ENCODE assay signal across 8 cellular contexts in genomic region chr12:6821271-6821673, GRCh38. TPM values are rescaled to one million over a fixed set of nuclear protein-coding genes. Genes with fewer than 3 reads are reported as not detected.
DNase-seq lines count a peak whose midpoint lies in the region; ATAC-seq and TF ChIP-seq lines count a peak whose summit lies in the region.

No MANE protein-coding gene starts in this region.

- no peaks in the 10 kb centered on the region; a peak in 1 of 22 replicates for H3K36me3 ChIP-seq in BLaER1 treated with 17β-estradiol and CSF1 and Interleukin-3, amounts not matched to agents 10 nM and 100 nM

- H4K20me1 ChIP-seq in BLaER1 treated with 17β-estradiol and CSF1 and Interleukin-3, amounts not matched to agents 10 nM and 100 nM, result peaks cover 0 to 49% (median 12%) of the 10 kb centered on the region in 11 experiments; a peak in 11 of 22 replicates

- H3K27me3 ChIP-seq in BLaER1 treated with 17β-estradiol and CSF1 and Interleukin-3, amounts not matched to agents 10 nM and 100 nM, result peaks cover 59 to 83% (median 78%) of the 10 kb centered on the region in 11 experiments
- peaks cover 15% of the 10 kb centered on the region for H3K27me3 ChIP-seq in HL-60 (ENCODE audit: insufficient read depth, poor library complexity, severe bottlenecking)

- ATAC-seq in left lobe of liver (peak; percentile 47), HG02798 (IDR thresholded peaks at IDR 0.05; ENCODE audit: poor library complexity, unreplicated experiment) (no peak)

- H3K27ac ChIP-seq in BLaER1 treated with 17β-estradiol and CSF1 and Interleukin-3, amounts not matched to agents 10 nM and 100 nM, result peak overlapping the region in 3 of 11 experiments; percentile 14 to 36 (median 17); a peak in 4 of 22 replicates
- H3K27ac ChIP-seq in HL-60 (replicated peaks), result no peak overlapping the region

- peak overlapping the region; percentile 40 to 92 (median 67); a peak in 20 of 22 replicates for H3K4me2 ChIP-seq in BLaER1 treated with 17β-estradiol and CSF1 and Interleukin-3, amounts not matched to agents 10 nM and 100 nM

- H3K9me3 ChIP-seq in BLaER1 treated with 17β-estradiol and CSF1 and Interleukin-3, amounts not matched to agents 10 nM and 100 nM (replicated peaks in 1 of 11), result no peaks in the 10 kb centered on the region

- peak overlapping the region in 3 of 11 experiments; percentile 30 to 45 (median 36); a peak in 5 of 22 replicates for H3K9ac ChIP-seq in BLaER1 treated with 17β-estradiol and CSF1 and Interleukin-3, amounts not matched to agents 10 nM and 100 nM

- DNase-seq in HL-60 (ENCODE audit: low read depth in 1 of 2, low spot score in 1 of 2), result peak; percentile 66 to 92
- peak; percentile 65 for DNase-seq in RPMI7951 (ENCODE audit: low read depth)
- DNase-seq in choroid plexus epithelial cell (ENCODE audit: low read depth), result peak; percentile 83
- DNase-seq in left lobe of liver (ENCODE audit: low spot score), result no peak
- DNase-seq in stimulated activated naive CD4-positive, alpha-beta T cell treated with Interleukin-2 at 50 U/mL for 16 hours (lab: John Stamatoyannopoulos, UW), result peak; percentile 4
- DNase-seq in GM13976 (ENCODE audit: low spot score), result no peak

- peaks cover 6 to 38% (median 21%) of the 10 kb centered on the region in 10 experiments; a peak in 17 of 20 replicates for H3K4me1 ChIP-seq in BLaER1 treated with 17β-estradiol and CSF1 and Interleukin-3, amounts not matched to agents 10 nM and 100 nM

- H3K4me3 ChIP-seq in BLaER1 treated with 17β-estradiol and CSF1 and Interleukin-3, amounts not matched to agents 10 nM and 100 nM, result peak overlapping the region in 4 of 10 experiments; percentile 7 to 61 (median 51); a peak in 8 of 20 replicates
- H3K4me3 ChIP-seq in HL-60 (replicated peaks; ENCODE audit: insufficient read depth, low read length) (peak overlapping the region; percentile 39), choroid plexus epithelial cell (ENCODE audit: low read depth, low read length) (peak overlapping the region; percentile 58)

- TF ChIP-seq CTCF in HL-60 (IDR thresholded peaks at IDR 0.05; ENCODE audit: insufficient read depth, low read length) (no peak), choroid plexus epithelial cell (conservative IDR thresholded peaks at IDR 0.05; ENCODE audit: low read depth, low read length) (no peak), GM13976 (IDR thresholded peaks at IDR 0.05; ENCODE audit: borderline replicate concordance, control extremely low read depth, extremely low read depth, insufficient read depth, missing control alignments) (no peak)

- in situ Hi-C loops in GM13976 (cut with MboI; ENCODE audit: low sequenced_read_pairs, unreplicated experiment), result loop anchor here (10.0 kb wide), 1 partner anchor 66 kb away; the partner anchor contains the start of gene MLF2

RNA-seq across cellular contexts. Expression of gene GPR162, which starts 0.3 kb away (rescaled TPM):
- 1.8 and 2.5 TPM in 2 replicates for total RNA-seq in RPMI7951 (2014; rRNA removed; shearing (Covaris generic))
- total RNA-seq in left lobe of liver, result 1.3 TPM

RNA-seq across cellular contexts. Expression of gene P3H3, which starts 6.9 kb away (rescaled TPM):
- total RNA-seq in RPMI7951 (2014; rRNA removed; shearing (Covaris generic)), result 26.9 and 27.3 TPM in 2 replicates
- 1.4 TPM for total RNA-seq in left lobe of liver

RNA-seq across cellular contexts. Expression of gene GNB3, which starts 19.5 kb away (rescaled TPM):
- 0.10 and 0.72 TPM in 2 replicates for total RNA-seq in RPMI7951 (2014; rRNA removed; shearing (Covaris generic))
- total RNA-seq in left lobe of liver, result 0.08 TPM

RNA-seq across cellular contexts. Expression of gene CDCA3, which starts 29.8 kb away (rescaled TPM):
- total RNA-seq in RPMI7951 (2014; rRNA removed; shearing (Covaris generic)), result 171 and 198 TPM in 2 replicates
- total RNA-seq in left lobe of liver, result 0.58 TPM

RNA-seq across cellular contexts. Expression of gene USP5, which starts 30.7 kb away (rescaled TPM):
- total RNA-seq in RPMI7951 (2014; rRNA removed; shearing (Covaris generic)), result 61.4 and 62.7 TPM in 2 replicates
- total RNA-seq in left lobe of liver, result 48.0 TPM

Comparison
In these comparisons a context has a peak if more than half of its experiments do, and no peak if none do; other contexts are left out.
1. DNase-seq: peak in HL-60 (2 of 2), RPMI7951 (single experiment), choroid plexus epithelial cell (single experiment) and stimulated activated naive CD4-positive, alpha-beta T cell treated with Interleukin-2 at 50 U/mL for 16 hours (single experiment); none in left lobe of liver (single experiment) and GM13976 (single experiment).
2. RNA of gene P3H3, which starts 6.9 kb away (total RNA-seq): 26.9 to 27.3 TPM in RPMI7951; 1.4 TPM in left lobe of liver (single experiment); every median in the first group is over 10 times any median in the second.